In the genomic region with DNA sequence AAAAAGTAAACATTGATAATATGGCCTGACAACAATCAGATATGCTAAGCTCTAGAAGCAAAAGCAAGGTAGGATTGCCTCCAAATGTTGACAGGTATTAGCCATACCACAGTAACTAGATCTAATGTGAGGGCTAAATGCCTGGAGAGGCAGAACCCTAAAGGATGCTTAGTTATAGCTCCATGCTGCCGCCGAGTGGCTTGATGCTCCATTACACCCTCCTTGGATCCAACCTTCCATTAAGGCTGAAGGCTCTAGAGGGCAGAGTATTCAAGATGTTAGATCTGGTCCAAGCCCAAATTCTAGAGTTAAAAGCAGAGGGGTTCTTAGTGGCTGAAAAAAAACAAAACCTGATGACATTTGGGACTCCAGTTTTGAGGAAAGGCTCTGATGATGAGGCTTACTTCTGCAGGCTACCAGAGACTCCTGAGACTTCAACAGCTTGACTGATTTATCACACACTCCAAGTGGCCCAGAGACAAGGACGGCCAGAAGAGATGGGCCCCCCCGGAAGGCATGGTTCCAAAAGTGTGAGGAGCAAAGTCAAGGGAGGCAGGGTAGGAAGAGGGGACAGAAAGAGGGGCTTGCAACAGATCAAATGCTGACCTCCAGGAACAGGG, we compare ENCODE assay signal across 8 cellular contexts. TPM values are rescaled to one million over a fixed set of nuclear protein-coding genes. Genes with fewer than 3 reads are reported as not detected.
DNase-seq lines count a peak whose midpoint lies in the region; TF ChIP-seq lines count a peak whose summit lies in the region.

No MANE protein-coding gene starts in this region.

- TF ChIP-seq CTCF in NB4 (IDR thresholded peaks at IDR 0.05; ENCODE audit: low read depth, low read length), result peak; percentile 98

- peak; percentile 82 for DNase-seq in ELF-1 (ENCODE audit: low read depth, low spot score)
- peak; percentile 57 for DNase-seq in H4 (ENCODE audit: low spot score)
- DNase-seq in NB4 (ENCODE audit: low read depth), result peak; percentile 90
- DNase-seq in T-helper 1 cell, result peak; percentile 14 to 67 (median 50)
- DNase-seq in amniotic epithelial cell (ENCODE audit: low read depth), result peak; percentile 62
- peak; percentile 60 to 90 for DNase-seq in hippocampal formation (lab: John Stamatoyannopoulos, UW)
- peak; percentile 37 for DNase-seq in smooth muscle cell of the brain vasculature (ENCODE audit: low read depth, low spot score)
- DNase-seq in mesenteric fat pad (ENCODE audit: low spot score), result no peak

- no peak overlapping the region for H3K4me3 ChIP-seq in NB4 (ENCODE audit: low read depth, low read length)

- TF ChIP-seq POLR2A in NB4 (IDR thresholded peaks at IDR 0.05; ENCODE audit: extremely low read depth, insufficient read length), result peak; percentile 19

RNA-seq across cellular contexts. Expression of gene CPB2, which starts 21.8 kb away (rescaled TPM):
- total RNA-seq in H4 (2014; rRNA removed; shearing (Covaris generic)), result not detected in 2 replicates
- total RNA-seq in mesenteric fat pad, result not detected

RNA-seq across cellular contexts. Expression of gene LCP1, which starts 55.3 kb away (rescaled TPM):
- 66.6 and 77.8 TPM in 2 replicates for total RNA-seq in H4 (2014; rRNA removed; shearing (Covaris generic))
- total RNA-seq in mesenteric fat pad, result 195 TPM
